In genomic region chr16:2299915-2300192, GRCh38 we compare ENCODE assay signal across 20 cellular contexts. TPM values are rescaled to one million over a fixed set of nuclear protein-coding genes. Genes with fewer than 3 reads are reported as not detected.
DNase-seq lines count a peak whose midpoint lies in the region; ATAC-seq, FAIRE-seq and TF ChIP-seq lines count a peak whose summit lies in the region.
"Had no signal": no experiment of that assay in that cellular context is flagged by ENCODE, and none has a peak within 500 bp of the region (broad histone marks: within the 10 kb centered on the region; RNA-seq: fewer than 3 reads in every experiment).

No MANE protein-coding gene starts in this region.

- H2AFZ ChIP-seq in H1 (ENCODE audit: low read length) = no peak overlapping the region
- no peak overlapping the region for H2AFZ ChIP-seq in neuronal stem cell (ENCODE audit: low read length)

- H2BK120ac ChIP-seq in H1 (replicated peaks; ENCODE audit: low read depth, low read length) (no peak overlapping the region), neuronal stem cell (ENCODE audit: low read depth, low read length) (no peak overlapping the region)

- no peak overlapping the region for H4K5ac ChIP-seq in H1 (ENCODE audit: insufficient read length, low read depth, low read length)

- no peak overlapping the region for H2BK20ac ChIP-seq in H1 (ENCODE audit: low read length)

- no peak overlapping the region; the same call in 1 of the 2 replicates for H2AK5ac ChIP-seq in H1 (ENCODE audit: low read depth, low read length)
- H2AK5ac ChIP-seq in neuronal stem cell (ENCODE audit: low read depth, low read length) = no peak overlapping the region

- H3K79me2 ChIP-seq in H1 (ENCODE audit: control insufficient read depth in 1 of 2, insufficient read depth in 2 of 2, low read length in 2 of 2) = no peaks in the 10 kb centered on the region

- H3K36me3 ChIP-seq in BLaER1 (peaks cover 14% of the 10 kb centered on the region; the same call in 1 of the 2 replicates), RWPE2 (ENCODE audit: low read depth) (no peaks in the 10 kb centered on the region), H1 (ENCODE audit: control insufficient read depth in 2 of 4, insufficient read depth in 4 of 4, low read length in 3 of 4) (no peaks in the 10 kb centered on the region; a peak in 1 of 8 replicates), neuronal stem cell (replicated peaks in 1 of 2; ENCODE audit: control insufficient read depth in 2 of 2, insufficient read depth in 2 of 2, low read length in 2 of 2) (peaks cover 0 to 15% of the 10 kb centered on the region in 2 donors)

- H2BK12ac ChIP-seq in H1 (ENCODE audit: low read depth, low read length) (no peak overlapping the region), neuronal stem cell (ENCODE audit: low read length) (no peak overlapping the region)

- no peak overlapping the region for H3K27ac ChIP-seq in BLaER1
- H3K27ac ChIP-seq in RWPE2 (ENCODE audit: poor library complexity, severe bottlenecking) = no peak overlapping the region
- no peak overlapping the region for H3K27ac ChIP-seq in H1 (ENCODE audit: low read depth, low read length)
- H3K27ac ChIP-seq in neuronal stem cell (replicated peaks; ENCODE audit: low read length) = no peak overlapping the region
- H3K27ac ChIP-seq: 22Rv1; BLaER1 treated with 17β-estradiol and CSF1 and Interleukin-3, amounts not matched to agents 10 nM and 100 nM had no signal

- H3K4me3 ChIP-seq in BLaER1 (no peak overlapping the region), RWPE2 (ENCODE audit: severe bottlenecking) (no peak overlapping the region), H1 (ENCODE audit: extremely low read depth in 1 of 4, insufficient read depth in 2 of 4, low read depth in 3 of 4, low read length in 4 of 4) (no peak overlapping the region), neuronal stem cell (ENCODE audit: low read length in 2 of 2) (no peak overlapping the region)
- H3K4me3 ChIP-seq: BLaER1 treated with 17β-estradiol and CSF1 and Interleukin-3, amounts not matched to agents 10 nM and 100 nM had no signal

- no peak for ATAC-seq in RWPE2 (ENCODE audit: low read depth)
- ATAC-seq in GM19397 (IDR thresholded peaks at IDR 0.05; ENCODE audit: unreplicated experiment) = no peak
- ATAC-seq in stimulated activated naive CD8-positive, alpha-beta T cell treated with anti-CD3 and anti-CD28 coated beads, Interleukin-15, Interleukin-2, amounts not matched to agents 100 U/mL and 50 U/mL, for 24 hours = no peak
- no peak for ATAC-seq in GM19023 (IDR thresholded peaks at IDR 0.05; ENCODE audit: unreplicated experiment)

- H3K18ac ChIP-seq in H1 (ENCODE audit: extremely low read depth, low read length) (no peak overlapping the region), neuronal stem cell (ENCODE audit: low read length) (no peak overlapping the region)

- H3K4ac ChIP-seq in H1 (replicated peaks; ENCODE audit: insufficient read length, low read depth, low read length) (no peak overlapping the region), neuronal stem cell (ENCODE audit: low read length) (no peak overlapping the region)

- H3K23ac ChIP-seq in H1 (ENCODE audit: insufficient read length) = no peak overlapping the region
- H3K23ac ChIP-seq in neuronal stem cell (ENCODE audit: low read depth, low read length, poor library complexity) = peak overlapping the region; percentile 67

- H3K27me3 ChIP-seq in BLaER1 (no peaks in the 10 kb centered on the region), RWPE2 (ENCODE audit: insufficient read depth, poor library complexity, severe bottlenecking) (no peaks in the 10 kb centered on the region), H1 (replicated peaks in 1 of 4; ENCODE audit: control insufficient read depth in 3 of 4, extremely low read depth in 1 of 4, insufficient read depth in 3 of 4, low read length in 3 of 4) (no peaks in the 10 kb centered on the region), neuronal stem cell (ENCODE audit: control insufficient read depth in 3 of 3, insufficient read depth in 3 of 3, low read depth in 1 of 3, low read length in 3 of 3) (no peaks in the 10 kb centered on the region)
- H3K27me3 ChIP-seq: BLaER1 treated with 17β-estradiol and CSF1 and Interleukin-3, amounts not matched to agents 10 nM and 100 nM had no signal

- WGBS in H1 (ENCODE audit: extremely low coverage in 1 of 2, insufficient coverage in 1 of 2, insufficient read length in 1 of 2, insufficient replicate concordance in 2 of 2, low coverage in 1 of 2, low lambda C conversion rate in 2 of 2, missing lambda C conversion rate in 1 of 2), 2 experiments = 87% methylated on average over 10 of the region's 10 CpGs; no CpG with 5 or more reads in 1 of the 2 experiments
- WGBS in neuronal stem cell (ENCODE audit: extremely low coverage in 2 of 2, insufficient read length in 2 of 2, insufficient replicate concordance in 1 of 2), 2 donors = no CpG with 5 or more reads among the region's 10 CpGs

- no peaks in the 10 kb centered on the region for H3K79me1 ChIP-seq in H1 (ENCODE audit: low read depth, low read length)
- H3K79me1 ChIP-seq in neuronal stem cell (ENCODE audit: low read depth, low read length) = no peaks in the 10 kb centered on the region

- H3K9ac ChIP-seq in BLaER1 = peak overlapping the region; percentile 38; the same call in 1 of the 2 replicates
- no peak overlapping the region for H3K9ac ChIP-seq in H1 (replicated peaks in 1 of 4; ENCODE audit: extremely low read depth in 1 of 4, low read depth in 3 of 4, low read length in 3 of 4)
- no peak overlapping the region for H3K9ac ChIP-seq in neuronal stem cell (ENCODE audit: low read depth, low read length, poor library complexity)

- no peak overlapping the region for H3K56ac ChIP-seq in H1 (replicated peaks; ENCODE audit: insufficient read length, low read depth, low read length)

- TF ChIP-seq CTCF in RWPE2 (IDR thresholded peaks at IDR 0.05; ENCODE audit: poor library complexity, severe bottlenecking) = no peak
- no peak for TF ChIP-seq CTCF in H1 (IDR thresholded peaks at IDR 0.05; ENCODE audit: control extremely low read depth in 1 of 3, insufficient read depth in 1 of 3, low read depth in 1 of 3, low read length in 3 of 3)

- H3K9me3 ChIP-seq in BLaER1 = no peaks in the 10 kb centered on the region
- H3K9me3 ChIP-seq in RWPE2 (ENCODE audit: severe bottlenecking) = no peaks in the 10 kb centered on the region
- no peaks in the 10 kb centered on the region for H3K9me3 ChIP-seq in H1 (ENCODE audit: insufficient read depth in 2 of 2, low read depth in 1 of 2, low read length in 1 of 2)
- H3K9me3 ChIP-seq in neuronal stem cell (replicated peaks in 1 of 2; ENCODE audit: control insufficient read depth in 2 of 2, insufficient read depth in 1 of 2, low read depth in 1 of 2, low read length in 2 of 2) = peaks cover 0 to 5% of the 10 kb centered on the region in 2 donors
- H3K9me3 ChIP-seq: BLaER1 treated with 17β-estradiol and CSF1 and Interleukin-3, amounts not matched to agents 10 nM and 100 nM had no signal

- H2BK5ac ChIP-seq in H1 (ENCODE audit: low read depth, low read length) (no peak overlapping the region), neuronal stem cell (ENCODE audit: low read length) (no peak overlapping the region)

- peaks cover 17% of the 10 kb centered on the region for H3K4me1 ChIP-seq in BLaER1
- H3K4me1 ChIP-seq in RWPE2 (ENCODE audit: insufficient read depth, poor library complexity, severe bottlenecking) = no peaks in the 10 kb centered on the region
- peaks cover 0 to 4% (median 1%) of the 10 kb centered on the region in 4 experiments; a peak in 3 of 7 replicates for H3K4me1 ChIP-seq in H1 (replicated peaks in 1 of 4; ENCODE audit: control insufficient read depth in 3 of 4, insufficient read depth in 4 of 4, low read length in 3 of 4)
- no peaks in the 10 kb centered on the region for H3K4me1 ChIP-seq in neuronal stem cell (ENCODE audit: control insufficient read depth in 2 of 2, insufficient read depth in 1 of 2, low read depth in 1 of 2, low read length in 2 of 2)

- H3K4me2 ChIP-seq in BLaER1 = peak overlapping the region; percentile 12; the same call in 1 of the 2 replicates
- H3K4me2 ChIP-seq in H1 (ENCODE audit: insufficient read depth in 1 of 2, low read depth in 2 of 2, low read length in 2 of 2) = no peak overlapping the region
- no peak overlapping the region for H3K4me2 ChIP-seq in neuronal stem cell (ENCODE audit: insufficient read depth, low read length, poor library complexity, severe bottlenecking)

- H4K91ac ChIP-seq in H1 (replicated peaks; ENCODE audit: insufficient read length, low read length) = no peak overlapping the region
- no peak overlapping the region for H4K91ac ChIP-seq in neuronal stem cell (ENCODE audit: low read depth, low read length, poor library complexity)

- no peak for TF ChIP-seq RAD21 in H1 (IDR thresholded peaks at IDR 0.05 in 1 of 2, conservative IDR thresholded peaks at IDR 0.05 in 1 of 2; ENCODE audit: low read depth in 2 of 2, low read length in 2 of 2)

- DNase-seq in RWPE2 (ENCODE audit: low spot score) (peak; percentile 62), H1 (ENCODE audit: low read depth in 1 of 2, low spot score in 2 of 2) (no peak), neuronal stem cell (ENCODE audit: low spot score) (no peak), T1000 (lab: John Stamatoyannopoulos, UW) (no peak)
- no peak for DNase-seq in stimulated activated naive CD8-positive, alpha-beta T cell treated with anti-CD3 and anti-CD28 coated beads, Interleukin-15, Interleukin-2, amounts not matched to agents 100 U/mL and 50 U/mL, for 24 hours
- DNase-seq: CD4-positive, alpha-beta memory T cell; COR-L47; DMS53; GF-D8; GOT3; HCEC 1CT had no signal

- no peak for FAIRE-seq in H1 (lab: Jason Lieb, UNC)
- FAIRE-seq: A204.1, GM12891, GM18507, GM19239 had no signal

- H2BK15ac ChIP-seq in H1 (ENCODE audit: low read length) = no peak overlapping the region
- no peak overlapping the region for H2BK15ac ChIP-seq in neuronal stem cell (ENCODE audit: low read length)

- TF ChIP-seq EP300 in H1 (IDR thresholded peaks at IDR 0.05; ENCODE audit: borderline replicate concordance in 1 of 2, low read depth in 2 of 2, low read length in 2 of 2) = no peak

- POLR2A ChIA-PET in H1 (lab: Charles Lee; ENCODE audit: partially characterized antibody) = no interaction called here

- H3K14ac ChIP-seq in H1 (ENCODE audit: insufficient read length) (no peak overlapping the region), neuronal stem cell (ENCODE audit: low read length) (no peak overlapping the region)

- H4K8ac ChIP-seq in H1 (ENCODE audit: extremely low read depth, insufficient read depth, low read length) (no peak overlapping the region), neuronal stem cell (ENCODE audit: low read depth, low read length) (no peak overlapping the region)

- no peaks in the 10 kb centered on the region for H3K23me2 ChIP-seq in H1 (ENCODE audit: low read depth, low read length)

- no peaks in the 10 kb centered on the region for H4K20me1 ChIP-seq in BLaER1
- no peaks in the 10 kb centered on the region for H4K20me1 ChIP-seq in H1 (replicated peaks in 1 of 2; ENCODE audit: control insufficient read depth in 1 of 2, insufficient read depth in 2 of 2, low read length in 2 of 2)

- no peak for TF ChIP-seq POLR2A in H1 (IDR thresholded peaks at IDR 0.05; ENCODE audit: control extremely low read depth in 1 of 2, low read depth in 2 of 2, low read length in 2 of 2)

- CTCF ChIA-PET in H1 (lab: Charles Lee; ENCODE audit: partially characterized antibody) = interaction anchor here (1.2 to 1.3 kb wide), 3 partner anchors 11 to 202 kb away, joined by 3 read pairs; no protein-coding TSS in a partner anchor

RNA-seq across cellular contexts. Expression of gene RNPS1, which starts 31.9 kb away (rescaled TPM):
- total RNA-seq in H1 (2021; fragmentation: NEBNext Ultra II Directional; extraction: Animal tissue kit (Norgen Biotek cat#: 25700)) = 330 and 357 TPM in 2 replicates
- 350 and 516 TPM in 2 replicates for polyA plus RNA-seq in H1 (2011; rRNA removed)
- polyA plus RNA-seq in H1 (2011; cell fraction: cytosol; rRNA removed) = 390 TPM
- 343 TPM for polyA plus RNA-seq in H1 (2011; cell fraction: nucleus; rRNA removed)
- 265 to 341 TPM (median 323 TPM) in 4 replicates for polyA plus RNA-seq in H1 (2012, experiment 1 of 2)
- 331 TPM for polyA plus RNA-seq in H1 (2012, experiment 2 of 2)
- 282 TPM for polyA plus RNA-seq in H1 (2013, experiment 1 of 2)
- polyA plus RNA-seq in H1 (2013, experiment 2 of 2) = 281 TPM
- polyA minus RNA-seq in H1 (2011; rRNA and poly(A)+ RNA removed) = 137 and 199 TPM in 2 replicates
- 150 TPM for polyA minus RNA-seq in H1 (2011; cell fraction: cytosol; rRNA and poly(A)+ RNA removed)
- polyA minus RNA-seq in H1 (2011; cell fraction: nucleus; rRNA and poly(A)+ RNA removed) = 141 TPM
- 350 TPM for polyA plus RNA-seq in neuronal stem cell (2013, experiment 1 of 2)
- polyA plus RNA-seq in neuronal stem cell (2013, experiment 2 of 2) = 344 TPM

RNA-seq across cellular contexts. Expression of gene ABCA3, which starts 40.7 kb away (rescaled TPM):
- 7.9 TPM in 2 replicates for total RNA-seq in H1 (2021; fragmentation: NEBNext Ultra II Directional; extraction: Animal tissue kit (Norgen Biotek cat#: 25700))
- polyA plus RNA-seq in H1 (2011; rRNA removed) = 5.7 and 8.8 TPM in 2 replicates
- 6.4 TPM for polyA plus RNA-seq in H1 (2011; cell fraction: cytosol; rRNA removed)
- 17.6 TPM for polyA plus RNA-seq in H1 (2011; cell fraction: nucleus; rRNA removed)
- polyA plus RNA-seq in H1 (2012, experiment 1 of 2) = 4.8 to 8.5 TPM (median 7.4 TPM) in 4 replicates
- polyA plus RNA-seq in H1 (2012, experiment 2 of 2) = 6.6 TPM
- 8.7 TPM for polyA plus RNA-seq in H1 (2013, experiment 1 of 2)
- polyA plus RNA-seq in H1 (2013, experiment 2 of 2) = 8.9 TPM
- 7.5 and 10.6 TPM in 2 replicates for polyA minus RNA-seq in H1 (2011; rRNA and poly(A)+ RNA removed)
- 5.0 TPM for polyA minus RNA-seq in H1 (2011; cell fraction: cytosol; rRNA and poly(A)+ RNA removed)
- 6.9 TPM for polyA minus RNA-seq in H1 (2011; cell fraction: nucleus; rRNA and poly(A)+ RNA removed)
- polyA plus RNA-seq in neuronal stem cell (2013, experiment 1 of 2) = 10.2 TPM
- polyA plus RNA-seq in neuronal stem cell (2013, experiment 2 of 2) = 10.1 TPM

RNA-seq across cellular contexts. Expression of gene ECI1, which starts 48.5 kb away (rescaled TPM):
- total RNA-seq in H1 (2021; fragmentation: NEBNext Ultra II Directional; extraction: Animal tissue kit (Norgen Biotek cat#: 25700)) = 79.5 and 80.0 TPM in 2 replicates
- 151 and 154 TPM in 2 replicates for polyA plus RNA-seq in H1 (2011; rRNA removed)
- polyA plus RNA-seq in H1 (2011; cell fraction: cytosol; rRNA removed) = 133 TPM
- polyA plus RNA-seq in H1 (2011; cell fraction: nucleus; rRNA removed) = 128 TPM
- 67.8 to 120 TPM (median 104 TPM) in 4 replicates for polyA plus RNA-seq in H1 (2012, experiment 1 of 2)
- polyA plus RNA-seq in H1 (2012, experiment 2 of 2) = 83.0 TPM
- polyA plus RNA-seq in H1 (2013, experiment 1 of 2) = 59.9 TPM
- 52.9 TPM for polyA plus RNA-seq in H1 (2013, experiment 2 of 2)
- 20.6 and 24.2 TPM in 2 replicates for polyA minus RNA-seq in H1 (2011; rRNA and poly(A)+ RNA removed)
- polyA minus RNA-seq in H1 (2011; cell fraction: cytosol; rRNA and poly(A)+ RNA removed) = 42.8 TPM
- polyA minus RNA-seq in H1 (2011; cell fraction: nucleus; rRNA and poly(A)+ RNA removed) = 39.6 TPM
- polyA plus RNA-seq in neuronal stem cell (2013, experiment 1 of 2) = 58.4 TPM
- polyA plus RNA-seq in neuronal stem cell (2013, experiment 2 of 2) = 57.0 TPM
